Comparison of ENCODE assay signal across 2 cellular contexts in the genomic region with DNA sequence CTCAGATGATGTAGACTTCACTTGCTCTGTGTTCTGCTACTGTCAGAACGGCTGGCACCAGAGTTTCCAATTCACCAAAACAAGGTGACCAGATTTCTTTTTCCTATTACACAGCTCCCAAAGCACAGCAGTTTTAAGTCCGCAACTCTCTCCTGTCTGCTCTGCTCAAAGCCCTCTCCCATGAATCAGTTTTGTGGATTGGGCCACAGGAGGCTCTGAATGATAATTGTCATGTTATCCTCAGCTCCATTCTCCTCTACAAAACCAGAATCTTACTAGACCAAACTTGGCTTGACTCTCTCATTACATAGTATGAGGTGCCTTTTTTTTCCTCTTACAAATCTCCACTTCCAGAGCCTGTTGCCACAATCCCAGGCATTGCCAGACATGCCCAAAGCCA.
TF ChIP-seq lines count a peak whose summit lies in the region.

No MANE protein-coding gene starts in this region.

TF ChIP-seq in GM23338, 12 proteins besides CTCF, POLR2A, EP300 and RAD21 (continued from another document):
- TF ChIP-seq, protein P1, sequence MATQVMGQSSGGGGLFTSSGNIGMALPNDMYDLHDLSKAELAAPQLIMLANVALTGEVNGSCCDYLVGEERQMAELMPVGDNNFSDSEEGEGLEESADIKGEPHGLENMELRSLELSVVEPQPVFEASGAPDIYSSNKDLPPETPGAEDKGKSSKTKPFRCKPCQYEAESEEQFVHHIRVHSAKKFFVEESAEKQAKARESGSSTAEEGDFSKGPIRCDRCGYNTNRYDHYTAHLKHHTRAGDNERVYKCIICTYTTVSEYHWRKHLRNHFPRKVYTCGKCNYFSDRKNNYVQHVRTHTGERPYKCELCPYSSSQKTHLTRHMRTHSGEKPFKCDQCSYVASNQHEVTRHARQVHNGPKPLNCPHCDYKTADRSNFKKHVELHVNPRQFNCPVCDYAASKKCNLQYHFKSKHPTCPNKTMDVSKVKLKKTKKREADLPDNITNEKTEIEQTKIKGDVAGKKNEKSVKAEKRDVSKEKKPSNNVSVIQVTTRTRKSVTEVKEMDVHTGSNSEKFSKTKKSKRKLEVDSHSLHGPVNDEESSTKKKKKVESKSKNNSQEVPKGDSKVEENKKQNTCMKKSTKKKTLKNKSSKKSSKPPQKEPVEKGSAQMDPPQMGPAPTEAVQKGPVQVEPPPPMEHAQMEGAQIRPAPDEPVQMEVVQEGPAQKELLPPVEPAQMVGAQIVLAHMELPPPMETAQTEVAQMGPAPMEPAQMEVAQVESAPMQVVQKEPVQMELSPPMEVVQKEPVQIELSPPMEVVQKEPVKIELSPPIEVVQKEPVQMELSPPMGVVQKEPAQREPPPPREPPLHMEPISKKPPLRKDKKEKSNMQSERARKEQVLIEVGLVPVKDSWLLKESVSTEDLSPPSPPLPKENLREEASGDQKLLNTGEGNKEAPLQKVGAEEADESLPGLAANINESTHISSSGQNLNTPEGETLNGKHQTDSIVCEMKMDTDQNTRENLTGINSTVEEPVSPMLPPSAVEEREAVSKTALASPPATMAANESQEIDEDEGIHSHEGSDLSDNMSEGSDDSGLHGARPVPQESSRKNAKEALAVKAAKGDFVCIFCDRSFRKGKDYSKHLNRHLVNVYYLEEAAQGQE (IDR thresholded peaks at IDR 0.05; ENCODE audit: unreplicated experiment) = no peak

TF ChIP-seq in SK-N-SH treated with all-trans-retinoic acid at 6 μM for 48 hours, 23 proteins besides CTCF, POLR2A, EP300 and RAD21 (continued from another document):
- no peak for TF ChIP-seq PATZ1 (CRISPR knock-in tag; IDR thresholded peaks at IDR 0.05; ENCODE audit: borderline replicate concordance)
- TF ChIP-seq, protein P2, sequence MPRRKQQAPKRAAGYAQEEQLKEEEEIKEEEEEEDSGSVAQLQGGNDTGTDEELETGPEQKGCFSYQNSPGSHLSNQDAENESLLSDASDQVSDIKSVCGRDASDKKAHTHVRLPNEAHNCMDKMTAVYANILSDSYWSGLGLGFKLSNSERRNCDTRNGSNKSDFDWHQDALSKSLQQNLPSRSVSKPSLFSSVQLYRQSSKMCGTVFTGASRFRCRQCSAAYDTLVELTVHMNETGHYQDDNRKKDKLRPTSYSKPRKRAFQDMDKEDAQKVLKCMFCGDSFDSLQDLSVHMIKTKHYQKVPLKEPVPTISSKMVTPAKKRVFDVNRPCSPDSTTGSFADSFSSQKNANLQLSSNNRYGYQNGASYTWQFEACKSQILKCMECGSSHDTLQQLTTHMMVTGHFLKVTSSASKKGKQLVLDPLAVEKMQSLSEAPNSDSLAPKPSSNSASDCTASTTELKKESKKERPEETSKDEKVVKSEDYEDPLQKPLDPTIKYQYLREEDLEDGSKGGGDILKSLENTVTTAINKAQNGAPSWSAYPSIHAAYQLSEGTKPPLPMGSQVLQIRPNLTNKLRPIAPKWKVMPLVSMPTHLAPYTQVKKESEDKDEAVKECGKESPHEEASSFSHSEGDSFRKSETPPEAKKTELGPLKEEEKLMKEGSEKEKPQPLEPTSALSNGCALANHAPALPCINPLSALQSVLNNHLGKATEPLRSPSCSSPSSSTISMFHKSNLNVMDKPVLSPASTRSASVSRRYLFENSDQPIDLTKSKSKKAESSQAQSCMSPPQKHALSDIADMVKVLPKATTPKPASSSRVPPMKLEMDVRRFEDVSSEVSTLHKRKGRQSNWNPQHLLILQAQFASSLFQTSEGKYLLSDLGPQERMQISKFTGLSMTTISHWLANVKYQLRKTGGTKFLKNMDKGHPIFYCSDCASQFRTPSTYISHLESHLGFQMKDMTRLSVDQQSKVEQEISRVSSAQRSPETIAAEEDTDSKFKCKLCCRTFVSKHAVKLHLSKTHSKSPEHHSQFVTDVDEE (CRISPR knock-in tag; IDR thresholded peaks at IDR 0.05) = no peak
- no peak for TF ChIP-seq ZFP3 (CRISPR knock-in tag; IDR thresholded peaks at IDR 0.05)
- no peak for TF ChIP-seq ZNF565 (CRISPR knock-in tag; conservative IDR thresholded peaks at IDR 0.05; ENCODE audit: low read depth)
- no peak for TF ChIP-seq ARNTL (CRISPR knock-in tag; IDR thresholded peaks at IDR 0.05; ENCODE audit: borderline replicate concordance, low read depth)
